In genomic region chr9:91164724-91165520, GRCh38 we compare ENCODE assay signal across 9 cellular contexts.
DNase-seq lines count a peak whose midpoint lies in the region; ATAC-seq and TF ChIP-seq lines count a peak whose summit lies in the region.
"Had no signal": no experiment of that assay in that cellular context is flagged by ENCODE, and none has a peak within 500 bp of the region (broad histone marks: within the 10 kb centered on the region; RNA-seq: fewer than 3 reads in every experiment).

No MANE protein-coding gene starts in this region.

- no peak for TF ChIP-seq CTCF in kidney epithelial cell (IDR thresholded peaks at IDR 0.05; ENCODE audit: insufficient read depth, low read length, poor library complexity, severe bottlenecking)
- no peak for TF ChIP-seq CTCF in GM23338 (conservative IDR thresholded peaks at IDR 0.05; ENCODE audit: low read depth in 2 of 2)

- no peaks in the 10 kb centered on the region for H3K27me3 Mint-ChIP-seq in T-helper 1 cell treated with Interleukin-12 subunit alpha and Interleukin-12 subunit beta and Interleukin-4 antibody, amounts not matched to agents 30 μg/mL and 1 μg/mL, for 36 hours (ENCODE audit: low read depth)
- H3K27me3 Mint-ChIP-seq in GM23338 (ENCODE audit: insufficient read depth, low read depth, poor library complexity), result peaks cover 7% of the 10 kb centered on the region

- ATAC-seq in Right ventricle myocardium inferior, result peak; percentile 34
- ATAC-seq in GM23338, result no peak
- no peak for ATAC-seq in GM18505 (IDR thresholded peaks at IDR 0.05; ENCODE audit: unreplicated experiment)

- H3K27ac Mint-ChIP-seq in T-helper 1 cell treated with Interleukin-12 subunit alpha and Interleukin-12 subunit beta and Interleukin-4 antibody, amounts not matched to agents 30 μg/mL and 1 μg/mL, for 36 hours, result peak overlapping the region; percentile 98
- no peak overlapping the region for H3K27ac Mint-ChIP-seq in GM23338

- H3F3A ChIP-seq in GM23338 (replicated peaks; ENCODE audit: low read depth), result no peaks in the 10 kb centered on the region

- peaks cover 7% of the 10 kb centered on the region; the same call in 1 of the 2 replicates for H3K4me1 ChIP-seq in GM23338 (ENCODE audit: insufficient read depth)

- H3K4me3 ChIP-seq in kidney epithelial cell (ENCODE audit: low read depth, low read length), result no peak overlapping the region
- no peak overlapping the region for H3K4me3 ChIP-seq in GM23338
- H3K4me3 ChIP-seq: dorsolateral prefrontal cortex had no signal

- H3K36me3 ChIP-seq in kidney epithelial cell (ENCODE audit: control insufficient read depth, insufficient read depth, low read length) (no peaks in the 10 kb centered on the region), GM23338 (ENCODE audit: insufficient read depth) (no peaks in the 10 kb centered on the region)

- no peak for TF ChIP-seq POLR2A in GM18505 (IDR thresholded peaks at IDR 0.05; ENCODE audit: borderline replicate concordance, extremely low read depth, insufficient read depth, insufficient read length)

- H3K4me2 ChIP-seq in GM23338, result no peak overlapping the region

- H2AFZ ChIP-seq in GM23338, result no peak overlapping the region

- no peaks in the 10 kb centered on the region for H3K79me2 ChIP-seq in GM23338 (replicated peaks; ENCODE audit: insufficient read depth)

- peaks cover 59% of the 10 kb centered on the region for H3K4me1 Mint-ChIP-seq in T-helper 1 cell treated with Interleukin-12 subunit alpha and Interleukin-12 subunit beta and Interleukin-4 antibody, amounts not matched to agents 30 μg/mL and 1 μg/mL, for 36 hours (ENCODE audit: low read depth)
- peaks cover 32% of the 10 kb centered on the region for H3K4me1 Mint-ChIP-seq in GM23338

- intact Hi-C loops in Right ventricle myocardium inferior (cut with DNase I) (no loop called here), cardiac septum (cut with DNase I) (no loop called here)

- no peak overlapping the region for H3K27ac ChIP-seq in GM23338 (ENCODE audit: low read depth)

- H3K36me3 Mint-ChIP-seq in T-helper 1 cell treated with Interleukin-12 subunit alpha and Interleukin-12 subunit beta and Interleukin-4 antibody, amounts not matched to agents 30 μg/mL and 1 μg/mL, for 36 hours (ENCODE audit: low read depth), result peaks cover 17% of the 10 kb centered on the region
- H3K36me3 Mint-ChIP-seq in GM23338 (ENCODE audit: low read depth), result no peaks in the 10 kb centered on the region

- DNase-seq in Right ventricle myocardium inferior (ENCODE audit: missing footprints) (peak; percentile 84), cardiac septum (ENCODE audit: low spot score) (no peak), amniotic stem cell (lab: John Stamatoyannopoulos, UW) (peak; percentile 88), kidney epithelial cell (ENCODE audit: low read depth) (peak; percentile 87), GM23338 (ENCODE audit: low spot score) (no peak)
- DNase-seq in stimulated activated CD4-positive, alpha-beta T cell treated with anti-CD3 and anti-CD28 coated beads, TNF-alpha, amount 100 ng/mL, for 48 hours (ENCODE audit: low read depth in 3 of 3), result peak in 2 of 3 donors; percentile 68 to 76

- H3K9me3 Mint-ChIP-seq in T-helper 1 cell treated with Interleukin-12 subunit alpha and Interleukin-12 subunit beta and Interleukin-4 antibody, amounts not matched to agents 30 μg/mL and 1 μg/mL, for 36 hours, result peaks cover 5% of the 10 kb centered on the region
- H3K9me3 Mint-ChIP-seq in GM23338, result no peaks in the 10 kb centered on the region

- H4K20me1 ChIP-seq in GM23338 (replicated peaks; ENCODE audit: insufficient read depth), result no peaks in the 10 kb centered on the region

- H3K27me3 ChIP-seq in kidney epithelial cell (ENCODE audit: control insufficient read depth, insufficient read depth, low read length), result no peaks in the 10 kb centered on the region
- H3K27me3 ChIP-seq in GM23338 (ENCODE audit: insufficient read depth), result no peaks in the 10 kb centered on the region
- H3K27me3 ChIP-seq: dorsolateral prefrontal cortex had no signal

- H3K4me3 Mint-ChIP-seq in T-helper 1 cell treated with Interleukin-12 subunit alpha and Interleukin-12 subunit beta and Interleukin-4 antibody, amounts not matched to agents 30 μg/mL and 1 μg/mL, for 36 hours, result peak overlapping the region; percentile 86
- no peak overlapping the region for H3K4me3 Mint-ChIP-seq in GM23338

- H3K9me2 ChIP-seq in GM23338 (ENCODE audit: insufficient read depth), result no peaks in the 10 kb centered on the region

TF ChIP-seq in GM23338, 12 proteins besides CTCF, POLR2A, EP300 and RAD21 (continues in another document):
- TF ChIP-seq, protein P1, sequence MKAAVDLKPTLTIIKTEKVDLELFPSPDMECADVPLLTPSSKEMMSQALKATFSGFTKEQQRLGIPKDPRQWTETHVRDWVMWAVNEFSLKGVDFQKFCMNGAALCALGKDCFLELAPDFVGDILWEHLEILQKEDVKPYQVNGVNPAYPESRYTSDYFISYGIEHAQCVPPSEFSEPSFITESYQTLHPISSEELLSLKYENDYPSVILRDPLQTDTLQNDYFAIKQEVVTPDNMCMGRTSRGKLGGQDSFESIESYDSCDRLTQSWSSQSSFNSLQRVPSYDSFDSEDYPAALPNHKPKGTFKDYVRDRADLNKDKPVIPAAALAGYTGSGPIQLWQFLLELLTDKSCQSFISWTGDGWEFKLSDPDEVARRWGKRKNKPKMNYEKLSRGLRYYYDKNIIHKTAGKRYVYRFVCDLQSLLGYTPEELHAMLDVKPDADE (IDR thresholded peaks at IDR 0.05), result no peak
- no peak for TF ChIP-seq ZNF462 (CRISPR knock-in tag; IDR thresholded peaks at IDR 0.05)
- TF ChIP-seq POLR2AphosphoS5 (IDR thresholded peaks at IDR 0.05; ENCODE audit: low read depth), result no peak
- TF ChIP-seq CREB1 (CRISPR knock-in tag; IDR thresholded peaks at IDR 0.05; ENCODE audit: low read depth), result no peak
- TF ChIP-seq NANOG (IDR thresholded peaks at IDR 0.05; ENCODE audit: borderline replicate concordance), result no peak
- TF ChIP-seq EZH2phosphoT487 (IDR thresholded peaks at IDR 0.05; ENCODE audit: unreplicated experiment), result no peak

Comparison
In these comparisons a context has a peak if more than half of its experiments do, and no peak if none do; other contexts are left out.
1. DNase-seq: peak in Right ventricle myocardium inferior (single experiment), amniotic stem cell (single experiment), kidney epithelial cell (single experiment) and stimulated activated CD4-positive, alpha-beta T cell treated with anti-CD3 and anti-CD28 coated beads, TNF-alpha, amount 100 ng/mL, for 48 hours (2 of 3); none in cardiac septum (single experiment) and GM23338 (single experiment).